ENCODE assay signal across 9 cellular contexts in genomic region chr9:72473474-72474241, GRCh38. TPM values are rescaled to one million over a fixed set of nuclear protein-coding genes. Genes with fewer than 3 reads are reported as not detected.
A peak's percentile ranks its signal among the peaks of the same experiment; 100 is the strongest.
DNase-seq lines count a peak whose midpoint lies in the region; ATAC-seq and TF ChIP-seq lines count a peak whose summit lies in the region.
"Had no signal": no experiment of that assay in that cellular context is flagged by ENCODE, and none has a peak within 500 bp of the region (broad histone marks: within the 10 kb centered on the region; RNA-seq: fewer than 3 reads in every experiment).

No MANE protein-coding gene starts in this region.

- H2AFZ ChIP-seq in smooth muscle cell (ENCODE audit: low read depth) = peak overlapping the region; percentile 5

- H3K4me2 ChIP-seq in smooth muscle cell = peak overlapping the region; percentile 1

- POLR2A ChIA-PET in activated CD4-positive, alpha-beta memory T cell treated with anti-CD3 and anti-CD28 coated beads, Interleukin-2, amount 10 ng/mL, durations not matched to agents 7 days and 5 days (lab: Charles Lee) = no interaction called here

- no peaks in the 10 kb centered on the region for H3K27me3 Mint-ChIP-seq in activated CD4-positive, alpha-beta memory T cell treated with anti-CD3 and anti-CD28 coated beads, Interleukin-2, amount 10 ng/mL, durations not matched to agents 7 days and 5 days

- no peaks in the 10 kb centered on the region for H3K79me2 ChIP-seq in smooth muscle cell (ENCODE audit: low read depth)

- no peak for DNase-seq in activated CD4-positive, CD25-positive, alpha-beta regulatory T cell treated with anti-CD3 and anti-CD28 coated beads, Interleukin-2, amount 50 U/mL, for 72 hours
- no peak for DNase-seq in activated CD4-positive, alpha-beta memory T cell treated with anti-CD3 and anti-CD28 coated beads, Interleukin-2, amount 10 ng/mL, durations not matched to agents 7 days and 5 days
- DNase-seq in smooth muscle cell (lab: John Stamatoyannopoulos, UW; ENCODE audit: unreplicated experiment) (no peak), NCI-H524 treated with DMSO at 0.1 percent for 48 hours (lab: John Stamatoyannopoulos, UW) (no peak), NCI-H748 treated with DMSO at 0.1 percent for 48 hours (lab: John Stamatoyannopoulos, UW) (no peak), KG1 (lab: John Stamatoyannopoulos, UW) (no peak)
- DNase-seq: effector CD4-positive, alpha-beta T cell had no signal

- no peak overlapping the region for H3K4me3 ChIP-seq in smooth muscle cell

- CTCF ChIA-PET in activated CD4-positive, alpha-beta memory T cell treated with anti-CD3 and anti-CD28 coated beads, Interleukin-2, amount 10 ng/mL, durations not matched to agents 7 days and 5 days (lab: Charles Lee) = interaction anchor here (1.4 kb wide), 1 partner anchor 34 kb away, joined by 3 read pairs; no protein-coding TSS in a partner anchor

- H3K27ac ChIP-seq in smooth muscle cell (ENCODE audit: low read depth) = peak overlapping the region; percentile 73

- no peaks in the 10 kb centered on the region for H3K36me3 ChIP-seq in smooth muscle cell (ENCODE audit: low read depth)

- H3K4me3 Mint-ChIP-seq in activated CD4-positive, alpha-beta memory T cell treated with anti-CD3 and anti-CD28 coated beads, Interleukin-2, amount 10 ng/mL, durations not matched to agents 7 days and 5 days = no peak overlapping the region

- peaks cover 5% of the 10 kb centered on the region for H3K36me3 Mint-ChIP-seq in activated CD4-positive, alpha-beta memory T cell treated with anti-CD3 and anti-CD28 coated beads, Interleukin-2, amount 10 ng/mL, durations not matched to agents 7 days and 5 days (ENCODE audit: low read depth)

- peak overlapping the region; percentile 61 for H3K27ac Mint-ChIP-seq in activated CD4-positive, alpha-beta memory T cell treated with anti-CD3 and anti-CD28 coated beads, Interleukin-2, amount 10 ng/mL, durations not matched to agents 7 days and 5 days

- H3K9ac ChIP-seq in smooth muscle cell (ENCODE audit: low read depth) = peak overlapping the region; percentile 69

- peaks cover 43% of the 10 kb centered on the region for H3K4me1 Mint-ChIP-seq in activated CD4-positive, alpha-beta memory T cell treated with anti-CD3 and anti-CD28 coated beads, Interleukin-2, amount 10 ng/mL, durations not matched to agents 7 days and 5 days

- H3F3A ChIP-seq in smooth muscle cell (ENCODE audit: low read depth) = peaks cover 6% of the 10 kb centered on the region

- no peaks in the 10 kb centered on the region for H4K20me1 ChIP-seq in smooth muscle cell (ENCODE audit: low read depth)

- H3K9me3 ChIP-seq in smooth muscle cell (replicated peaks; ENCODE audit: low read depth) = no peaks in the 10 kb centered on the region

- peak; percentile 75 to 77 for ATAC-seq in activated CD4-positive, CD25-positive, alpha-beta regulatory T cell treated with anti-CD3 and anti-CD28 coated beads, Interleukin-2, amount 50 U/mL, for 24 hours
- ATAC-seq in HG02840 (IDR thresholded peaks at IDR 0.05; ENCODE audit: low FRiP score, unreplicated experiment) = peak; percentile 91

- peaks cover 4% of the 10 kb centered on the region for H3K9me3 Mint-ChIP-seq in activated CD4-positive, alpha-beta memory T cell treated with anti-CD3 and anti-CD28 coated beads, Interleukin-2, amount 10 ng/mL, durations not matched to agents 7 days and 5 days

- TF ChIP-seq CTCF in smooth muscle cell (IDR thresholded peaks at IDR 0.05; ENCODE audit: borderline replicate concordance, insufficient read depth, poor library complexity, severe bottlenecking) = no peak

- peaks cover 9% of the 10 kb centered on the region for H3K4me1 ChIP-seq in smooth muscle cell (ENCODE audit: low read depth)

- no peaks in the 10 kb centered on the region for H3K27me3 ChIP-seq in smooth muscle cell (ENCODE audit: low read depth)

RNA-seq across cellular contexts. Expression of gene TMC1, which starts 47.8 kb away (rescaled TPM):
- under 1 TPM in 1 of 2 experiments, not detected in 1; 0.28 TPM for total RNA-seq in activated CD4-positive, alpha-beta memory T cell treated with anti-CD3 and anti-CD28 coated beads, Interleukin-2, amount 10 ng/mL, durations not matched to agents 7 days and 5 days
- 0.09 TPM in 1 of 2 replicates, not detected in the other for total RNA-seq in smooth muscle cell
- polyA plus RNA-seq in smooth muscle cell = not detected in 2 replicates
